13 cellular contexts compared by ENCODE assay signal in the genomic region with DNA sequence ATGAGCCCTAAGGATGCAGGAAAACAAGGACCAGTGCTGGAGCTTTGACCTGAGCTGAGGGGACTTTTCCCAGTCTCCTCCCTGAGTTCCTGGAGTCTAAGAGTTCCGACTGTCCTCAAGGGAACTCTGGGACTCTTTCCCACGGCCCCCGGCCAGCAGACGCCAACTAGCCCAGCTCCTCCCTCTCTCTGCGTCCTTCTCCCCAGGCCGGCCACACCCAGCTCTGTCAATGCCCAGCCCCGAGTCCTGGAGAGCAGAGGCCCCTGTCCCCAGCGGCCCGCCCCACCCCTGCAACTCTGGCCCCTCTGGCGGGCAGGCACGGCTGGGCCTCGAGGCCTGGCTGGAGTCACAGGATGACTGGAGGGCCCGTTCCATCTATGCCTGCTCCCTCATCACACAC. TPM values are rescaled to one million over a fixed set of nuclear protein-coding genes. Genes with fewer than 3 reads are reported as not detected.
A peak's percentile ranks its signal among the peaks of the same experiment; 100 is the strongest.
DNase-seq lines count a peak whose midpoint lies in the region; ATAC-seq and TF ChIP-seq lines count a peak whose summit lies in the region.
"Had no signal": no experiment of that assay in that cellular context is flagged by ENCODE, and none has a peak within 500 bp of the region (broad histone marks: within the 10 kb centered on the region; RNA-seq: fewer than 3 reads in every experiment).

No MANE protein-coding gene starts in this region.

- H3K4me3 ChIP-seq in PC-9 (no peak overlapping the region), fibroblast of mammary gland (ENCODE audit: control insufficient read depth, low read depth, low read length) (no peak overlapping the region), lower lobe of right lung (no peak overlapping the region), thoracic aorta (no peak overlapping the region)

- H3K27ac ChIP-seq in PC-9 (peak overlapping the region; percentile 85), lower lobe of right lung (no peak overlapping the region), thoracic aorta (no peak overlapping the region)
- H3K27ac ChIP-seq: C4-2B, VCaP had no signal

- ATAC-seq in lower lobe of right lung (peak; percentile 55 to 75), thoracic aorta (ENCODE audit: insufficient number of reproducible peaks, low FRiP score, low read depth) (peak; percentile 21), HG02970 (IDR thresholded peaks at IDR 0.05; ENCODE audit: low FRiP score, unreplicated experiment) (no peak)
- ATAC-seq: natural killer cell had no signal

- H3K79me2 ChIP-seq in PC-9 (ENCODE audit: low read depth) = peaks cover 27% of the 10 kb centered on the region

- DNase-seq in PC-9 = peak in 1 of 2 experiments; percentile 48
- peak; percentile 57 for DNase-seq in fibroblast of mammary gland (ENCODE audit: low read depth)
- peak; percentile 65 for DNase-seq in lower lobe of right lung
- no peak for DNase-seq in thoracic aorta (ENCODE audit: low spot score)
- DNase-seq in activated CD4-positive, alpha-beta memory T cell treated with anti-CD3 and anti-CD28 coated beads, Interleukin-2, amount 10 ng/mL, durations not matched to agents 7 days and 5 days = no peak
- no peak for DNase-seq in GOT3 (lab: John Stamatoyannopoulos, UW)
- no peak for DNase-seq in NCI-H69 (lab: John Stamatoyannopoulos, UW)
- DNase-seq: effector CD4-positive, alpha-beta T cell; natural killer cell; NCI-H187 treated with DMSO at 0.1 percent for 48 hours had no signal

- H3K4me1 ChIP-seq in PC-9 (replicated peaks; ENCODE audit: insufficient read depth) = peaks cover 95% of the 10 kb centered on the region
- H3K4me1 ChIP-seq in lower lobe of right lung = peaks cover 22% of the 10 kb centered on the region
- peaks cover 7 to 16% of the 10 kb centered on the region in 2 donors for H3K4me1 ChIP-seq in thoracic aorta (ENCODE audit: control insufficient read depth in 1 of 2, low read depth in 2 of 2)

- no TSS peak for BruUV-seq in PC-9 (replicated peaks; lab: Mats Ljungman, UMichigan)

- no peak overlapping the region for H3K4me2 ChIP-seq in PC-9

- no peaks in the 10 kb centered on the region for H3K9me2 ChIP-seq in PC-9 (ENCODE audit: insufficient read depth)

- H3K4me1 Mint-ChIP-seq in activated CD4-positive, alpha-beta memory T cell treated with anti-CD3 and anti-CD28 coated beads, Interleukin-2, amount 10 ng/mL, durations not matched to agents 7 days and 5 days = peaks cover 9% of the 10 kb centered on the region

- H3K36me3 Mint-ChIP-seq in activated CD4-positive, alpha-beta memory T cell treated with anti-CD3 and anti-CD28 coated beads, Interleukin-2, amount 10 ng/mL, durations not matched to agents 7 days and 5 days (ENCODE audit: low read depth) = no peaks in the 10 kb centered on the region
- H3K36me3 Mint-ChIP-seq: natural killer cell had no signal

- intact Hi-C loops in PC-9 (cut with micrococcal nuclease; ENCODE audit: unreplicated experiment) (loop anchor here (10.0 kb wide), 1 partner anchor 606 kb away; no protein-coding TSS in a partner anchor), lower lobe of right lung (cut with DNase I) (no loop called here)

- POLR2A ChIA-PET in PC-9 (lab: Charles Lee; ENCODE audit: unreplicated experiment) = interaction anchor here (0.6 kb wide), 1 partner anchor 118 kb away, joined by 3 read pairs; no protein-coding TSS in a partner anchor
- POLR2A ChIA-PET in activated CD4-positive, alpha-beta memory T cell treated with anti-CD3 and anti-CD28 coated beads, Interleukin-2, amount 10 ng/mL, durations not matched to agents 7 days and 5 days (lab: Charles Lee) = no interaction called here

- H3K9me3 Mint-ChIP-seq in activated CD4-positive, alpha-beta memory T cell treated with anti-CD3 and anti-CD28 coated beads, Interleukin-2, amount 10 ng/mL, durations not matched to agents 7 days and 5 days = no peaks in the 10 kb centered on the region
- H3K9me3 Mint-ChIP-seq: natural killer cell had no signal

- H3K27ac Mint-ChIP-seq in activated CD4-positive, alpha-beta memory T cell treated with anti-CD3 and anti-CD28 coated beads, Interleukin-2, amount 10 ng/mL, durations not matched to agents 7 days and 5 days = no peak overlapping the region
- H3K27ac Mint-ChIP-seq: natural killer cell had no signal

- H2AFZ ChIP-seq in PC-9 = no peak overlapping the region

- H3K27me3 ChIP-seq in PC-9 (ENCODE audit: insufficient read depth, low read depth) (no peaks in the 10 kb centered on the region), lower lobe of right lung (ENCODE audit: low read depth) (no peaks in the 10 kb centered on the region), thoracic aorta (replicated peaks; ENCODE audit: insufficient read depth) (no peaks in the 10 kb centered on the region)

- CTCF ChIA-PET in PC-9 (lab: Charles Lee) = interaction anchor here (0.6 to 0.7 kb wide), 2 partner anchors 30 to 508 kb away, joined by 3 to 7 read pairs; partner anchors contain the start of gene NECTIN1
- CTCF ChIA-PET in activated CD4-positive, alpha-beta memory T cell treated with anti-CD3 and anti-CD28 coated beads, Interleukin-2, amount 10 ng/mL, durations not matched to agents 7 days and 5 days (lab: Charles Lee) = interaction anchor here (2.3 kb wide), 1 partner anchor 30 kb away, joined by 9 read pairs; the partner anchor contains the start of gene NECTIN1

- no peak overlapping the region for H3K4me3 Mint-ChIP-seq in activated CD4-positive, alpha-beta memory T cell treated with anti-CD3 and anti-CD28 coated beads, Interleukin-2, amount 10 ng/mL, durations not matched to agents 7 days and 5 days
- H3K4me3 Mint-ChIP-seq: natural killer cell had no signal

- H3K27me3 Mint-ChIP-seq in activated CD4-positive, alpha-beta memory T cell treated with anti-CD3 and anti-CD28 coated beads, Interleukin-2, amount 10 ng/mL, durations not matched to agents 7 days and 5 days = peaks cover 2% of the 10 kb centered on the region

- H4K20me1 ChIP-seq in PC-9 (ENCODE audit: insufficient read depth) = no peaks in the 10 kb centered on the region

- no peaks in the 10 kb centered on the region for H3K9me3 ChIP-seq in PC-9 (ENCODE audit: insufficient read depth, low read depth)
- H3K9me3 ChIP-seq in lower lobe of right lung = no peaks in the 10 kb centered on the region
- H3K9me3 ChIP-seq in thoracic aorta = no peaks in the 10 kb centered on the region

- peaks cover 51% of the 10 kb centered on the region for H3F3A ChIP-seq in PC-9 (ENCODE audit: insufficient read depth, low read depth)

- TF ChIP-seq CTCF in PC-9 (conservative IDR thresholded peaks at IDR 0.05) (no peak), fibroblast of mammary gland (conservative IDR thresholded peaks at IDR 0.05; ENCODE audit: control insufficient read depth, insufficient read depth, low read depth, low read length) (no peak), lower lobe of right lung (IDR thresholded peaks at IDR 0.05) (no peak), thoracic aorta (IDR thresholded peaks at IDR 0.05) (no peak)

- H3K36me3 ChIP-seq in PC-9 (ENCODE audit: low read depth) = no peaks in the 10 kb centered on the region
- no peaks in the 10 kb centered on the region for H3K36me3 ChIP-seq in lower lobe of right lung
- no peaks in the 10 kb centered on the region for H3K36me3 ChIP-seq in thoracic aorta

RNA-seq across cellular contexts. Expression of gene NECTIN1, which starts 29.8 kb away (rescaled TPM):
- total RNA-seq in PC-9 (2021) = 17.6 and 21.5 TPM in 2 replicates
- total RNA-seq in lower lobe of right lung = 9.1 TPM
- total RNA-seq in thoracic aorta = 1 to 10 TPM; 4.2 to 4.4 TPM
- total RNA-seq in activated CD4-positive, alpha-beta memory T cell treated with anti-CD3 and anti-CD28 coated beads, Interleukin-2, amount 10 ng/mL, durations not matched to agents 7 days and 5 days = 1 to 10 TPM; 1.7 to 1.9 TPM

Comparison
In these comparisons a context has a peak if more than half of its experiments do, and no peak if none do; other contexts are left out.
1. DNase-seq: peak in fibroblast of mammary gland (single experiment) and lower lobe of right lung (single experiment); none in thoracic aorta (single experiment), activated CD4-positive, alpha-beta memory T cell treated with anti-CD3 and anti-CD28 coated beads, Interleukin-2, amount 10 ng/mL, durations not matched to agents 7 days and 5 days (single experiment), GOT3 (single experiment) and NCI-H69 (single experiment).